Comparison of ENCODE assay signal across 11 cellular contexts in the genomic region with DNA sequence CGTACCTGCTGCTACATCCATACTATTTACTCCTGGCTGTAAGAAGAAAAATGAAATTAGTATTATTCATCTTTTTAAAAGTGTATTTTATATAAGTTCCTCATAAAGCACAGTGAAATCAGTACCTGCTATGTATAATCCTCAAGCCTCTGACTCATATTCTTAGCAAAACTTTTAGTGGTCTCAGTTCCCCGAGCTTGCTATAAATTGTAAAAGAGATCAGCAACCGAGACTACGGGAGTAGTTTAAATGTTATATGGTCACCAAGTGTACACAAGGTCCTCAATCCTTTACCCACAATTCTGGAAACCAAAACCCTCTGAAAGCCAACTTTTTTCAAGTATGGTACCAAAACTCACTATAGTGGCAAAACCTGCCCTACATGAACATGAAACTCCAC. TPM values are rescaled to one million over a fixed set of nuclear protein-coding genes. Genes with fewer than 3 reads are reported as not detected.
DNase-seq lines count a peak whose midpoint lies in the region; ATAC-seq, FAIRE-seq and TF ChIP-seq lines count a peak whose summit lies in the region.
"Had no signal": no experiment of that assay in that cellular context is flagged by ENCODE, and none has a peak within 500 bp of the region (broad histone marks: within the 10 kb centered on the region; RNA-seq: fewer than 3 reads in every experiment).

No MANE protein-coding gene starts in this region.

- ATAC-seq in GM19351 (IDR thresholded peaks at IDR 0.05; ENCODE audit: unreplicated experiment) (peak; percentile 92), HG02870 (IDR thresholded peaks at IDR 0.05; ENCODE audit: unreplicated experiment) (peak; percentile 98)

- peak; percentile 85 for FAIRE-seq in GM12892 (lab: Jason Lieb, UNC)
- FAIRE-seq: H54 had no signal

- peak; percentile 5 for DNase-seq in GM12892 (ENCODE audit: insufficient read length)
- DNase-seq in MV-4-11 (lab: John Stamatoyannopoulos, UW): peak; percentile 18
- no peak for DNase-seq in foreskin melanocyte
- DNase-seq in NCI-H345 (lab: John Stamatoyannopoulos, UW): no peak
- DNase-seq in stimulated activated CD4-positive, alpha-beta T cell treated with anti-CD3 and anti-CD28 coated beads, Interleukin-1b, Interleukin-23, amount 100 ng/mL, for 48 hours: no peak
- DNase-seq in NCI-H2029 (lab: John Stamatoyannopoulos, UW): no peak
- DNase-seq: NCI-H1417 treated with DMSO at 0.1 percent for 48 hours, testis had no signal

- no peak for TF ChIP-seq POLR2A in GM12892 (IDR thresholded peaks at IDR 0.05; ENCODE audit: low read depth, low read length)

RNA-seq across cellular contexts. Expression of a gene that starts 24.2 kb away (rescaled TPM):
- polyA plus RNA-seq in GM12892 (2012; ENCODE audit: missing spikeins): 94.6 TPM

RNA-seq across cellular contexts. Expression of a gene that starts 25.4 kb away (rescaled TPM):
- 29.9 TPM for polyA plus RNA-seq in GM12892 (2012; ENCODE audit: missing spikeins)

Comparison
In these comparisons a context has a peak if more than half of its experiments do, and no peak if none do; other contexts are left out.
1. DNase-seq: peak in GM12892 (single experiment) and MV-4-11 (single experiment); none in foreskin melanocyte (single experiment), NCI-H345 (single experiment), stimulated activated CD4-positive, alpha-beta T cell treated with anti-CD3 and anti-CD28 coated beads, Interleukin-1b, Interleukin-23, amount 100 ng/mL, for 48 hours (single experiment) and NCI-H2029 (single experiment).